ENCODE assay signal across 11 cellular contexts in genomic region chr5:110900829-110901228, GRCh38.
DNase-seq lines count a peak whose midpoint lies in the region; ATAC-seq, FAIRE-seq and TF ChIP-seq lines count a peak whose summit lies in the region.
"Had no signal": no experiment of that assay in that cellular context is flagged by ENCODE, and none has a peak within 500 bp of the region (broad histone marks: within the 10 kb centered on the region; RNA-seq: fewer than 3 reads in every experiment).

No MANE protein-coding gene starts in this region.

- H3K27me3 ChIP-seq in endothelial cell of umbilical vein (ENCODE audit: control insufficient read depth in 2 of 2, insufficient read depth in 2 of 2, low read length in 2 of 2), result no peaks in the 10 kb centered on the region

- peak; percentile 47 for ATAC-seq in activated CD4-positive, alpha-beta T cell treated with anti-CD3 and anti-CD28 coated beads for 36 hours
- ATAC-seq in GM21360 (IDR thresholded peaks at IDR 0.05; ENCODE audit: unreplicated experiment), result no peak
- ATAC-seq: activated CD8-positive, alpha-beta T cell treated with anti-CD3 and anti-CD28 coated beads for 36 hours had no signal

- DNase-seq in activated CD4-positive, alpha-beta T cell treated with anti-CD3 and anti-CD28 coated beads for 36 hours, result no peak
- DNase-seq in activated CD4-positive, alpha-beta T cell treated with anti-CD3 and anti-CD28 coated beads, Interleukin-2, amount 50 U/mL, for 4 hours, result no peak
- DNase-seq in NAMALWA (ENCODE audit: low spot score) (peak; percentile 11), endothelial cell of umbilical vein (ENCODE audit: low read depth, low spot score) (no peak), stromal cell of bone marrow (ENCODE audit: low read depth) (peak; percentile 79), DMS 273 treated with DMSO at 0.1 percent for 48 hours (lab: John Stamatoyannopoulos, UW) (no peak), medulla oblongata (ENCODE audit: extremely low spot score) (no peak)
- DNase-seq: activated CD8-positive, alpha-beta T cell treated with anti-CD3 and anti-CD28 coated beads for 36 hours had no signal

- H3K9me3 ChIP-seq in endothelial cell of umbilical vein (replicated peaks; ENCODE audit: control insufficient read depth, insufficient read depth, low read length), result no peaks in the 10 kb centered on the region

- H3K4me3 ChIP-seq in endothelial cell of umbilical vein (replicated peaks in 1 of 3; ENCODE audit: insufficient read depth in 1 of 3, low read depth in 1 of 3, low read length in 3 of 3), result no peak overlapping the region

- H3K9me3 Mint-ChIP-seq in activated CD4-positive, alpha-beta T cell treated with anti-CD3 and anti-CD28 coated beads for 36 hours (ENCODE audit: low read depth), result no peaks in the 10 kb centered on the region
- H3K9me3 Mint-ChIP-seq: activated CD8-positive, alpha-beta T cell treated with anti-CD3 and anti-CD28 coated beads for 36 hours had no signal

- no peak for FAIRE-seq in endothelial cell of umbilical vein (lab: Jason Lieb, UNC)
- FAIRE-seq: A204.1 had no signal

- BruUV-seq in endothelial cell of umbilical vein (replicated peaks; lab: Mats Ljungman, UMichigan), result no TSS peak

- H3K9me1 ChIP-seq in endothelial cell of umbilical vein (replicated peaks; ENCODE audit: control insufficient read depth, extremely low read depth, insufficient read depth, low read length), result no peaks in the 10 kb centered on the region

- H4K20me1 ChIP-seq in endothelial cell of umbilical vein (replicated peaks; ENCODE audit: control insufficient read depth, extremely low read depth, insufficient read depth, low read length), result no peaks in the 10 kb centered on the region

- TF ChIP-seq POLR2A in endothelial cell of umbilical vein (IDR thresholded peaks at IDR 0.05; ENCODE audit: low read depth, low read length), result no peak

- no peaks in the 10 kb centered on the region for H3K36me3 ChIP-seq in endothelial cell of umbilical vein (ENCODE audit: control insufficient read depth in 2 of 2, extremely low read depth in 1 of 2, insufficient read depth in 2 of 2, low read length in 2 of 2)

- CTCF ChIA-PET in activated CD4-positive, alpha-beta T cell treated with anti-CD3 and anti-CD28 coated beads for 36 hours (lab: Charles Lee), result no interaction called here
- CTCF ChIA-PET in endothelial cell of umbilical vein (lab: Charles Lee), result no interaction called here

- H3K27ac Mint-ChIP-seq in activated CD4-positive, alpha-beta T cell treated with anti-CD3 and anti-CD28 coated beads for 36 hours, result no peak overlapping the region
- H3K27ac Mint-ChIP-seq: activated CD8-positive, alpha-beta T cell treated with anti-CD3 and anti-CD28 coated beads for 36 hours had no signal

- no peak for TF ChIP-seq CTCF in endothelial cell of umbilical vein (IDR thresholded peaks at IDR 0.05; ENCODE audit: extremely low read depth in 1 of 2, insufficient read depth in 1 of 2, low read depth in 1 of 2, low read length in 2 of 2)

- H3K4me1 Mint-ChIP-seq in activated CD4-positive, alpha-beta T cell treated with anti-CD3 and anti-CD28 coated beads for 36 hours, result peaks cover 8% of the 10 kb centered on the region

- dilution Hi-C loops in endothelial cell of umbilical vein (cut with MboI; ENCODE audit: extremely low pct_ligation_motif_present, low sequenced_read_pairs), result no loop called here

- no peaks in the 10 kb centered on the region for H3K4me1 ChIP-seq in endothelial cell of umbilical vein (ENCODE audit: control insufficient read depth, extremely low read depth, insufficient read depth, low read length)

- no peaks in the 10 kb centered on the region for H3K79me2 ChIP-seq in endothelial cell of umbilical vein (ENCODE audit: control insufficient read depth, insufficient read depth, low read length)

- H3K27me3 Mint-ChIP-seq in activated CD4-positive, alpha-beta T cell treated with anti-CD3 and anti-CD28 coated beads for 36 hours, result peaks cover 16% of the 10 kb centered on the region

- no peaks in the 10 kb centered on the region for H3K36me3 Mint-ChIP-seq in activated CD4-positive, alpha-beta T cell treated with anti-CD3 and anti-CD28 coated beads for 36 hours (ENCODE audit: low read depth)

- no peak overlapping the region for H3K9ac ChIP-seq in endothelial cell of umbilical vein (replicated peaks; ENCODE audit: extremely low read depth, insufficient read depth, low read length)
- H3K9ac ChIP-seq: KMS-11 had no signal

- H3K27ac ChIP-seq in endothelial cell of umbilical vein (ENCODE audit: insufficient read depth, low read depth, low read length), result no peak overlapping the region
- H3K27ac ChIP-seq: KMS-11 had no signal

- H3K4me2 ChIP-seq in endothelial cell of umbilical vein (ENCODE audit: insufficient read depth, low read length), result no peak overlapping the region
- H3K4me2 ChIP-seq: KMS-11 had no signal

- intact Hi-C loops in activated CD4-positive, alpha-beta T cell treated with anti-CD3 and anti-CD28 coated beads for 36 hours (cut with DNase I, micrococcal nuclease), result no loop called here
- intact Hi-C loops in endothelial cell of umbilical vein (cut with micrococcal nuclease), result no loop called here

- POLR2A ChIA-PET in activated CD4-positive, alpha-beta T cell treated with anti-CD3 and anti-CD28 coated beads for 36 hours (lab: Charles Lee), result no interaction called here
- POLR2A ChIA-PET in endothelial cell of umbilical vein (lab: Charles Lee), result no interaction called here

- H2AFZ ChIP-seq in endothelial cell of umbilical vein (ENCODE audit: low read depth, low read length), result no peak overlapping the region

- no peak overlapping the region for H3K4me3 Mint-ChIP-seq in activated CD4-positive, alpha-beta T cell treated with anti-CD3 and anti-CD28 coated beads for 36 hours
- H3K4me3 Mint-ChIP-seq: activated CD8-positive, alpha-beta T cell treated with anti-CD3 and anti-CD28 coated beads for 36 hours had no signal

TF ChIP-seq in endothelial cell of umbilical vein, 7 proteins besides CTCF, POLR2A, EP300 and RAD21:
- TF ChIP-seq GATA2 (IDR thresholded peaks at IDR 0.05; ENCODE audit: insufficient read depth, insufficient read length, low read depth, low read length) (peak; percentile 40), MAX (IDR thresholded peaks at IDR 0.05; ENCODE audit: insufficient read depth, insufficient read length) (no peak), FOS (IDR thresholded peaks at IDR 0.05; ENCODE audit: borderline replicate concordance, insufficient read depth, low read length) (peak; percentile 72)

Comparison
In these comparisons a context has a peak if more than half of its experiments do, and no peak if none do; other contexts are left out.
1. DNase-seq: peak in NAMALWA (single experiment) and stromal cell of bone marrow (single experiment); none in activated CD4-positive, alpha-beta T cell treated with anti-CD3 and anti-CD28 coated beads for 36 hours (single experiment), activated CD4-positive, alpha-beta T cell treated with anti-CD3 and anti-CD28 coated beads, Interleukin-2, amount 50 U/mL, for 4 hours (0 of 2), endothelial cell of umbilical vein (single experiment), DMS 273 treated with DMSO at 0.1 percent for 48 hours (single experiment) and medulla oblongata (single experiment).